ENCODE assay signal across 10 cellular contexts in the genomic region with DNA sequence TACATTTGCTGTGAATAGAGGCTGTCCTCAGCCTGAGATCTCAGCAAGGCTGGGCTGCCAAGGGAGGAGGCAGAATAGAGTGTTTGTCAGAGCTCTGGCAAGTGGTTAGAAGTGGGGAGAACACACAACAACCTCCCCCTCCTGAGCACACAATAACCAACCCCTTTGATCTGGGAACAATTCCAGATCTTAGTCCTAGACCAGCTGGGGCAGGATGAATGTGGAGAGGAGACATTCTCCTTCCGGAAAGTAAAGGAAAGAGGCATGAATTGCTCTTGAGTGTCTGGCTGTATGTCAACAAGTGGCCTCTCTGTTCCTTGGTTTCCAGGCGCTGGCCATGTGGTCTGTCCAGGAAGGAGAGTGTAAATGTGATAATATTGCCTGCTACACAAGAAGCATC.
A peak's percentile ranks its signal among the peaks of the same experiment; 100 is the strongest.
DNase-seq lines count a peak whose midpoint lies in the region; ATAC-seq, FAIRE-seq and TF ChIP-seq lines count a peak whose summit lies in the region.
"Had no signal": no experiment of that assay in that cellular context is flagged by ENCODE, and none has a peak within 500 bp of the region (broad histone marks: within the 10 kb centered on the region; RNA-seq: fewer than 3 reads in every experiment).

No MANE protein-coding gene starts in this region.

- no peaks in the 10 kb centered on the region for H3K4me1 ChIP-seq in right lobe of liver
- no peaks in the 10 kb centered on the region for H3K4me1 ChIP-seq in spleen

- peak overlapping the region; percentile 4; the same call in 1 of the 2 replicates for H3K27ac ChIP-seq in SK-N-MC
- H3K27ac ChIP-seq in right lobe of liver, result peak overlapping the region in 1 of 3 donors; percentile 13
- no peak overlapping the region for H3K27ac ChIP-seq in spleen

- no peak for FAIRE-seq in GM12891 (lab: Jason Lieb, UNC)

- H3K27me3 ChIP-seq in right lobe of liver (no peaks in the 10 kb centered on the region), spleen (replicated peaks in 1 of 7) (peaks cover 0 to 11% (median 0%) of the 10 kb centered on the region in 7 donors)

- no peak for TF ChIP-seq POLR2A in right lobe of liver (IDR thresholded peaks at IDR 0.05)
- TF ChIP-seq POLR2A in spleen (IDR thresholded peaks at IDR 0.05), result no peak
- no peak for TF ChIP-seq POLR2A in GM12891 (IDR thresholded peaks at IDR 0.05; ENCODE audit: low read depth, low read length)

- H3K9ac ChIP-seq in SK-N-MC (ENCODE audit: insufficient read length), result no peak overlapping the region

- no peak for TF ChIP-seq CTCF in right lobe of liver (IDR thresholded peaks at IDR 0.05)
- no peak for TF ChIP-seq CTCF in spleen (IDR thresholded peaks at IDR 0.05 in 8 of 11, conservative IDR thresholded peaks at IDR 0.05 in 3 of 11)

- H3K4me3 ChIP-seq in SK-N-MC (no peak overlapping the region; the same call in 1 of the 2 replicates), right lobe of liver (no peak overlapping the region), spleen (no peak overlapping the region)

- H3K36me3 ChIP-seq in SK-N-MC (ENCODE audit: insufficient read depth, low read length) (no peaks in the 10 kb centered on the region), right lobe of liver (no peaks in the 10 kb centered on the region), spleen (no peaks in the 10 kb centered on the region)

- ATAC-seq in HG02970 (IDR thresholded peaks at IDR 0.05; ENCODE audit: low FRiP score, unreplicated experiment) (peak; percentile 25), right lobe of liver (peak; percentile 64 to 91 (median 82)), HG03108 (IDR thresholded peaks at IDR 0.05; ENCODE audit: unreplicated experiment) (no peak)

- H3K9me3 ChIP-seq in SK-N-MC (ENCODE audit: low read depth, low read length), result no peaks in the 10 kb centered on the region
- H3K9me3 ChIP-seq in right lobe of liver, result no peaks in the 10 kb centered on the region
- H3K9me3 ChIP-seq in spleen, result peaks cover 0 to 29% (median 13%) of the 10 kb centered on the region in 8 donors

- 48% methylated on average over 2 of the region's 2 CpGs for WGBS in right lobe of liver (ENCODE audit: insufficient coverage, low coverage, low lambda C conversion rate, missing lambda C conversion rate)
- WGBS in spleen, 5 donors, result 8 to 31% (median 21%) methylated on average over 2 of the region's 2 CpGs

- DNase-seq in C1 segment of cervical spinal cord (lab: John Stamatoyannopoulos, UW) (peak in 11 of 14 donors; percentile 12 to 57 (median 29)), SK-N-MC (ENCODE audit: low read depth, low spot score) (no peak), right lobe of liver (no peak), kidney glomerular epithelial cell (lab: John Stamatoyannopoulos, UW) (no peak), spleen (no peak), GM12891 (ENCODE audit: insufficient read length, low spot score) (no peak)
- DNase-seq: Calu3, HCEC 1CT had no signal

- intact Hi-C loops in right lobe of liver (cut with DNase I), result no loop called here
- intact Hi-C loops in spleen (cut with DNase I; ENCODE audit: low total_unique reads), result no loop called here

TF ChIP-seq in GM12891, 5 proteins besides CTCF, POLR2A, EP300 and RAD21:
- TF ChIP-seq SPI1 (IDR thresholded peaks at IDR 0.05; ENCODE audit: low read depth, low read length) (no peak), PAX5 (IDR thresholded peaks at IDR 0.05; ENCODE audit: insufficient read depth, low read length, severe bottlenecking) (no peak), POLR2AphosphoS5 (IDR thresholded peaks at IDR 0.05; ENCODE audit: low read depth, low read length) (no peak), POU2F2 (IDR thresholded peaks at IDR 0.05; ENCODE audit: low read depth, low read length) (no peak), TAF1 (IDR thresholded peaks at IDR 0.05; ENCODE audit: low read depth, low read length) (no peak)
TF ChIP-seq in GM12891: peak in this region for 0.

Comparison
In these comparisons a context has a peak if more than half of its experiments do, and no peak if none do; other contexts are left out.
1. DNase-seq: peak in C1 segment of cervical spinal cord (11 of 14); none in SK-N-MC (single experiment), right lobe of liver (0 of 3), kidney glomerular epithelial cell (single experiment), spleen (single experiment) and GM12891 (single experiment).